21 cellular contexts compared by ENCODE assay signal in genomic region chr11:112513417-112513816, GRCh38.
"Had no signal": no experiment of that assay in that cellular context is flagged by ENCODE, and none has a peak within 500 bp of the region (broad histone marks: within the 10 kb centered on the region; RNA-seq: fewer than 3 reads in every experiment).

No MANE protein-coding gene starts in this region.

- H3K27me3 ChIP-seq: neutrophil, suprapubic skin, tibial artery, upper lobe of left lung, uterus had no signal

- H3K27ac Mint-ChIP-seq: dendritic cell treated with granulocyte-macrophage colony-stimulating factor and Interleukin-4, amounts not matched to agents 40 ng/mL and 50 ng/mL, for 4 days; natural killer cell treated with Interleukin-12 subunit alpha and Interleukin-12 subunit beta and Interleukin-15 and Interleukin-18, amount 100 ng/mL, for 72 hours had no signal

- H3K9me3 ChIP-seq: neutrophil, suprapubic skin, tibial artery, upper lobe of left lung, uterus had no signal

- H3K9me3 Mint-ChIP-seq: dendritic cell treated with granulocyte-macrophage colony-stimulating factor and Interleukin-4, amounts not matched to agents 40 ng/mL and 50 ng/mL, for 4 days; natural killer cell treated with Interleukin-12 subunit alpha and Interleukin-12 subunit beta and Interleukin-15 and Interleukin-18, amount 100 ng/mL, for 72 hours had no signal

- H3K4me3 Mint-ChIP-seq: dendritic cell treated with granulocyte-macrophage colony-stimulating factor and Interleukin-4, amounts not matched to agents 40 ng/mL and 50 ng/mL, for 4 days; natural killer cell treated with Interleukin-12 subunit alpha and Interleukin-12 subunit beta and Interleukin-15 and Interleukin-18, amount 100 ng/mL, for 72 hours had no signal

- H3K4me1 ChIP-seq: suprapubic skin, tibial artery, upper lobe of left lung, uterus had no signal

- H3K27ac ChIP-seq: neutrophil, suprapubic skin, tibial artery, upper lobe of left lung, uterus had no signal

- DNase-seq: erythroblast; foreskin melanocyte; hippocampal formation; left colon; left ventricle myocardium superior; mesenchymal stem cell; midbrain; right cardiac atrium; small intestine; stimulated activated CD4-positive, alpha-beta T cell treated with anti-CD3 and anti-CD28 coated beads, Interleukin-12 subunit alpha, Interleukin-12 subunit beta, amount 100 ng/mL, for 4 hours; stimulated activated naive CD4-positive, alpha-beta T cell treated with Interleukin-2 at 50 U/mL for 16 hours; tibial artery; upper lobe of left lung; uterus had no signal

- H3K27me3 Mint-ChIP-seq: dendritic cell treated with granulocyte-macrophage colony-stimulating factor and Interleukin-4, amounts not matched to agents 40 ng/mL and 50 ng/mL, for 4 days had no signal

- H3K4me3 ChIP-seq: lung, suprapubic skin, tibial artery, upper lobe of left lung, uterus had no signal

- H3K36me3 ChIP-seq: neutrophil, suprapubic skin, tibial artery, upper lobe of left lung, uterus had no signal

- H3K36me3 Mint-ChIP-seq: natural killer cell treated with Interleukin-12 subunit alpha and Interleukin-12 subunit beta and Interleukin-15 and Interleukin-18, amount 100 ng/mL, for 72 hours had no signal

- ATAC-seq: left colon; left ventricle myocardium superior; natural killer cell treated with Interleukin-12 subunit alpha and Interleukin-12 subunit beta and Interleukin-15 and Interleukin-18, amount 100 ng/mL, for 72 hours; right cardiac atrium had no signal

- FAIRE-seq: colon, endothelial cell of umbilical vein, small intestine had no signal
